ENCODE assay signal across 9 cellular contexts in the genomic region with DNA sequence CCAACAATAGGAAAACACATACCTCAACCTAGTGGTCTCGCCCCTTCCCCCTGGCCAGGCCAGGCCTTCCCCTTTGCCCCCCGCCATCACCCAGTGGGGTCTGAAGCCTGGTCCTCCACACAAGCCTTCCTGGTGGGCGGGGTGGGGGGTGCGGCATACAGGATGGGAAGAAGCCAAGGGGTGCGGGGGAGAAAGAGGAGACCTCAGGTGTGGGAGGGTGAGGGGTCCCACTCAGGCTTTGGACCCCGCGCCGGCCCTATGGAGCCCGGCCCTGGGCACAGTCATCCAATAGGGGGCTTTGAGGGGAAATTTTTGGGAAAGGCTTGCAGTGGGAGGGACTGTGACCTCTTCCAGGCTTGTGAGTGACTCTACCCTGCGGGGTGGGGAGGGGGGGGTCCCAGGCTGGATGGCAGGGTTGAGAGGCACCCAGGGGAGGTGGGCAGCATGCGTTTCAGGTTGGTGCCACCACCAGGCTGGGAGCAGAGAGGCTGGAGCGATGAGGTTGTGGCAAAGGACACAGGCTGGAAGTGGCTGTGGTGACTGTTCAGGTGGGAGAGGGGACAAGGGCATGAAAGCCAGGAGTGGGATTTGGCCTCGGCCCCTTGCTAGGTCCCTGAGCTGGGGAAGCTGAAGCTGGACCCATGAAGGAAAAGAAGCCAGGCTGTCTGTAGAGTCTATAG. TPM values are rescaled to one million over a fixed set of nuclear protein-coding genes. Genes with fewer than 3 reads are reported as not detected.
DNase-seq lines count a peak whose midpoint lies in the region; ATAC-seq and TF ChIP-seq lines count a peak whose summit lies in the region.
"Had no signal": no experiment of that assay in that cellular context is flagged by ENCODE, and none has a peak within 500 bp of the region (broad histone marks: within the 10 kb centered on the region; RNA-seq: fewer than 3 reads in every experiment).

No MANE protein-coding gene starts in this region.

- peaks cover 16% of the 10 kb centered on the region for H3K36me3 Mint-ChIP-seq in Calu3 (ENCODE audit: insufficient read depth, unreplicated experiment)
- H3K36me3 Mint-ChIP-seq in dendritic cell treated with granulocyte-macrophage colony-stimulating factor and Interleukin-4, amounts not matched to agents 40 ng/mL and 50 ng/mL, for 4 days (ENCODE audit: low read depth) = peaks cover 32% of the 10 kb centered on the region

- H3K4me3 ChIP-seq in MM.1S (ENCODE audit: low read length) (no peak overlapping the region; the same call in 1 of the 2 replicates), ovary (no peak overlapping the region)

- no peak for TF ChIP-seq EP300 in ovary (IDR thresholded peaks at IDR 0.05)

- H3K27me3 Mint-ChIP-seq in Calu3 (ENCODE audit: unreplicated experiment) = no peaks in the 10 kb centered on the region
- H3K27me3 Mint-ChIP-seq in dendritic cell treated with granulocyte-macrophage colony-stimulating factor and Interleukin-4, amounts not matched to agents 40 ng/mL and 50 ng/mL, for 4 days = no peaks in the 10 kb centered on the region

- no peaks in the 10 kb centered on the region for H3K36me3 ChIP-seq in MM.1S (replicated peaks; ENCODE audit: insufficient read depth, low read length)
- H3K36me3 ChIP-seq in ovary = no peaks in the 10 kb centered on the region

- WGBS in ovary, 3 donors = 91 to 94% (median 92%) methylated on average over 13 of the region's 13 CpGs

- H2AFZ ChIP-seq in MM.1S (ENCODE audit: low read length) = no peak overlapping the region

- H3K9me2 ChIP-seq in MM.1S (replicated peaks; ENCODE audit: insufficient read depth, low read length) = no peaks in the 10 kb centered on the region

- H3K79me2 ChIP-seq in MM.1S (ENCODE audit: low read length) = no peaks in the 10 kb centered on the region

- no peaks in the 10 kb centered on the region for H3K9me3 Mint-ChIP-seq in Calu3 (ENCODE audit: low read depth, unreplicated experiment)
- H3K9me3 Mint-ChIP-seq in dendritic cell treated with granulocyte-macrophage colony-stimulating factor and Interleukin-4, amounts not matched to agents 40 ng/mL and 50 ng/mL, for 4 days = no peaks in the 10 kb centered on the region

- no TSS peak for BruUV-seq in Calu3 (replicated peaks; lab: Mats Ljungman, UMichigan)

- H3K4me1 Mint-ChIP-seq in Calu3 (ENCODE audit: low read depth, unreplicated experiment) = no peaks in the 10 kb centered on the region
- H3K4me1 Mint-ChIP-seq in dendritic cell treated with granulocyte-macrophage colony-stimulating factor and Interleukin-4, amounts not matched to agents 40 ng/mL and 50 ng/mL, for 4 days (ENCODE audit: low read depth) = peaks cover 49% of the 10 kb centered on the region

- H3K27me3 ChIP-seq in MM.1S (replicated peaks; ENCODE audit: insufficient read depth, low read length) = 0 out of 2 replicates have a peak, but pooled peaks cover 3% of the 10 kb centered on the region
- no peaks in the 10 kb centered on the region for H3K27me3 ChIP-seq in ovary

- H3K4me1 ChIP-seq in MM.1S (ENCODE audit: low read length) = peaks cover 24% of the 10 kb centered on the region
- H3K4me1 ChIP-seq in ovary (ENCODE audit: insufficient read depth) = peaks cover 2% of the 10 kb centered on the region

- no peak overlapping the region for H3K27ac Mint-ChIP-seq in Calu3 (ENCODE audit: unreplicated experiment)
- peak overlapping the region; percentile 75 for H3K27ac Mint-ChIP-seq in dendritic cell treated with granulocyte-macrophage colony-stimulating factor and Interleukin-4, amounts not matched to agents 40 ng/mL and 50 ng/mL, for 4 days

- CTCF ChIA-PET in Calu3 (lab: Charles Lee) = no interaction called here

- TF ChIP-seq POLR2A in ovary (IDR thresholded peaks at IDR 0.05) = no peak

- peaks cover 19% of the 10 kb centered on the region for H3F3A ChIP-seq in MM.1S (ENCODE audit: insufficient read depth, low read length)

- no peak for ATAC-seq in HG02852 (IDR thresholded peaks at IDR 0.05; ENCODE audit: unreplicated experiment)
- no peak for ATAC-seq in GM18517 (IDR thresholded peaks at IDR 0.05; ENCODE audit: unreplicated experiment)
- ATAC-seq: left colon had no signal

- TF ChIP-seq CTCF in Calu3 (IDR thresholded peaks at IDR 0.05; ENCODE audit: unreplicated experiment) = no peak
- TF ChIP-seq CTCF in MM.1S (IDR thresholded peaks at IDR 0.05; ENCODE audit: low read length) = no peak
- TF ChIP-seq CTCF in ovary (IDR thresholded peaks at IDR 0.05) = no peak

- DNase-seq in Calu3 (no peak), MM.1S (no peak), ovary (peak in 3 of 5 donors; percentile 54 to 60 (median 57)), NCI-H1417 treated with DMSO at 0.1 percent for 48 hours (lab: John Stamatoyannopoulos, UW) (no peak), NOMO-1 treated with DMSO at 0.1 percent for 48 hours (lab: John Stamatoyannopoulos, UW; ENCODE audit: unreplicated experiment) (no peak)

- intact Hi-C loops in Calu3 (cut with micrococcal nuclease; ENCODE audit: unreplicated experiment) (no loop called here), ovary (cut with DNase I) (loop anchor here in 1 of 4 donors (10.0 kb wide), 1 partner anchor 188 kb away; the partner anchor contains the start of gene ROCK2)
- intact Hi-C loops in dendritic cell treated with granulocyte-macrophage colony-stimulating factor and Interleukin-4, amounts not matched to agents 40 ng/mL and 50 ng/mL, for 4 days (cut with micrococcal nuclease) = no loop called here

- H3K9ac ChIP-seq in MM.1S (ENCODE audit: low read length) = no peak overlapping the region

- peak overlapping the region; percentile 88; the same call in 1 of the 2 replicates for H3K4me2 ChIP-seq in MM.1S (ENCODE audit: low read depth, low read length)

- H3K27ac ChIP-seq in MM.1S (ENCODE audit: low read length) (no peak overlapping the region), ovary (no peak overlapping the region)

- H4K20me1 ChIP-seq in MM.1S (ENCODE audit: insufficient read depth, low read length) = no peaks in the 10 kb centered on the region

- H3K4me3 Mint-ChIP-seq in Calu3 (ENCODE audit: low read depth, unreplicated experiment) = peak overlapping the region; percentile 63
- H3K4me3 Mint-ChIP-seq in dendritic cell treated with granulocyte-macrophage colony-stimulating factor and Interleukin-4, amounts not matched to agents 40 ng/mL and 50 ng/mL, for 4 days = peak overlapping the region; percentile 80

- no peaks in the 10 kb centered on the region for H3K9me3 ChIP-seq in MM.1S (replicated peaks; ENCODE audit: insufficient read depth, low read length)
- no peaks in the 10 kb centered on the region for H3K9me3 ChIP-seq in ovary

RNA-seq across cellular contexts. Expression of gene SLC66A3, which starts 1.3 kb away (rescaled TPM):
- total RNA-seq in Calu3 (2022) = 13.5 and 15.0 TPM in 2 replicates
- total RNA-seq in ovary = 10 to 100 TPM; 22.9 to 76.2 (median 29.1) TPM
- 10 to 100 TPM; 36.5 to 43.5 TPM for polyA plus RNA-seq in ovary

Comparison
In these comparisons a context has a peak if more than half of its experiments do, and no peak if none do; other contexts are left out.
1. DNase-seq: peak in ovary (3 of 5); none in Calu3 (single experiment), MM.1S (single experiment), NCI-H1417 treated with DMSO at 0.1 percent for 48 hours (single experiment) and NOMO-1 treated with DMSO at 0.1 percent for 48 hours (single experiment).